Comparison of ENCODE assay signal across 14 cellular contexts in genomic region chr21:32768530-32768929, GRCh38. TPM values are rescaled to one million over a fixed set of nuclear protein-coding genes. Genes with fewer than 3 reads are reported as not detected.
DNase-seq lines count a peak whose midpoint lies in the region; ATAC-seq, FAIRE-seq and TF ChIP-seq lines count a peak whose summit lies in the region.
"Had no signal": no experiment of that assay in that cellular context is flagged by ENCODE, and none has a peak within 500 bp of the region (broad histone marks: within the 10 kb centered on the region; RNA-seq: fewer than 3 reads in every experiment).

No MANE protein-coding gene starts in this region.

- peak overlapping the region; percentile 72 for H3K4me2 ChIP-seq in GM12878 (ENCODE audit: control insufficient read depth, insufficient read depth)

- no peak for TF ChIP-seq POLR2A in GM12878 (IDR thresholded peaks at IDR 0.05; ENCODE audit: low read depth, low read length)

- peaks cover 0 to 23% of the 10 kb centered on the region in 2 experiments; a peak in 2 of 4 replicates for H3K36me3 ChIP-seq in GM12878 (ENCODE audit: control insufficient read depth in 2 of 2, insufficient read depth in 2 of 2, low read length in 1 of 2)

- H3K4me1 Mint-ChIP-seq in activated CD8-positive, alpha-beta memory T cell treated with anti-CD3 and anti-CD28 coated beads, Interleukin-2, amount 10 ng/mL, durations not matched to agents 7 days and 5 days = peaks cover 65% of the 10 kb centered on the region
- peaks cover 42% of the 10 kb centered on the region for H3K4me1 Mint-ChIP-seq in progenitor cell of endocrine pancreas (ENCODE audit: low read depth)

- no peak for DNase-seq in activated CD8-positive, alpha-beta memory T cell treated with anti-CD3 and anti-CD28 coated beads, Interleukin-2, amount 10 ng/mL, durations not matched to agents 7 days and 5 days
- no peak for DNase-seq in activated CD8-positive, alpha-beta memory T cell treated with anti-CD3 and anti-CD28 coated beads for 24 hours
- DNase-seq in NCI-H524 treated with DMSO at 0.1 percent for 48 hours (lab: John Stamatoyannopoulos, UW) (peak; percentile 39), GM12878 (ENCODE audit: low read depth, low spot score) (no peak), progenitor cell of endocrine pancreas (ENCODE audit: low spot score, unreplicated experiment) (no peak), HK-2 (ENCODE audit: unreplicated experiment) (no peak), retina (no peak), DMS114 treated with DMSO at 0.1 percent for 48 hours (lab: John Stamatoyannopoulos, UW; ENCODE audit: unreplicated experiment) (no peak)
- DNase-seq: activated CD4-positive, CD25-positive, alpha-beta regulatory T cell; left cardiac atrium; NCI-H2171 treated with DMSO at 0.1 percent for 48 hours; stimulated activated CD4-positive, alpha-beta T cell treated with anti-CD3 and anti-CD28 coated beads, Interleukin-2, amount 100 ng/mL, for 48 hours had no signal

- peak overlapping the region; percentile 16 for H3K4me3 Mint-ChIP-seq in activated CD8-positive, alpha-beta memory T cell treated with anti-CD3 and anti-CD28 coated beads, Interleukin-2, amount 10 ng/mL, durations not matched to agents 7 days and 5 days
- H3K4me3 Mint-ChIP-seq in progenitor cell of endocrine pancreas (ENCODE audit: low read depth) = peak overlapping the region; percentile 1

- peak overlapping the region; percentile 90 for H3K4me3 ChIP-seq in GM12878

- peaks cover 70% of the 10 kb centered on the region for H3K79me2 ChIP-seq in GM12878 (ENCODE audit: control insufficient read depth, insufficient read depth, low read length)

- H3K27me3 ChIP-seq in GM12878 (replicated peaks in 1 of 2; ENCODE audit: control insufficient read depth in 2 of 2, insufficient read depth in 2 of 2, low read length in 1 of 2) = no peaks in the 10 kb centered on the region
- H3K27me3 ChIP-seq: gastroesophageal sphincter had no signal

- H3K27me3 Mint-ChIP-seq in activated CD8-positive, alpha-beta memory T cell treated with anti-CD3 and anti-CD28 coated beads, Interleukin-2, amount 10 ng/mL, durations not matched to agents 7 days and 5 days = peaks cover 3% of the 10 kb centered on the region
- no peaks in the 10 kb centered on the region for H3K27me3 Mint-ChIP-seq in progenitor cell of endocrine pancreas

- H3K27ac ChIP-seq in GM12878 (ENCODE audit: control insufficient read depth, insufficient read depth) = no peak overlapping the region
- H3K27ac ChIP-seq: gastroesophageal sphincter had no signal

- SMC1A ChIA-PET in GM12878 (lab: Charles Lee; ENCODE audit: uncharacterized antibody, unreplicated experiment) = no interaction called here

- peak overlapping the region; percentile 29; the same call in 1 of the 2 replicates for H3K9ac ChIP-seq in GM12878 (ENCODE audit: control insufficient read depth, insufficient read depth, low read length)

- H3K27ac Mint-ChIP-seq in activated CD8-positive, alpha-beta memory T cell treated with anti-CD3 and anti-CD28 coated beads, Interleukin-2, amount 10 ng/mL, durations not matched to agents 7 days and 5 days = peak overlapping the region; percentile 0
- no peak overlapping the region for H3K27ac Mint-ChIP-seq in progenitor cell of endocrine pancreas

- no peaks in the 10 kb centered on the region for H3K9me3 ChIP-seq in GM12878 (replicated peaks; ENCODE audit: control insufficient read depth, insufficient read depth, low read length)
- H3K9me3 ChIP-seq: gastroesophageal sphincter had no signal

- no TSS peak for BruUV-seq in GM12878 (replicated peaks; lab: Mats Ljungman, UMichigan)

- H3K9me3 Mint-ChIP-seq in activated CD8-positive, alpha-beta memory T cell treated with anti-CD3 and anti-CD28 coated beads, Interleukin-2, amount 10 ng/mL, durations not matched to agents 7 days and 5 days (ENCODE audit: low read depth) = no peaks in the 10 kb centered on the region
- H3K9me3 Mint-ChIP-seq in progenitor cell of endocrine pancreas (ENCODE audit: low read depth) = no peaks in the 10 kb centered on the region

- CTCF ChIA-PET in activated CD8-positive, alpha-beta memory T cell treated with anti-CD3 and anti-CD28 coated beads, Interleukin-2, amount 10 ng/mL, durations not matched to agents 7 days and 5 days (lab: Charles Lee) = no interaction called here
- CTCF ChIA-PET in GM12878 (lab: Yijun Ruan, JAX) = interaction anchor here (0.8 kb wide), 1 partner anchor 172 kb away, joined by 3 read pairs; no protein-coding TSS in a partner anchor

- no peaks in the 10 kb centered on the region; the same call in 1 of the 2 replicates for H4K20me1 ChIP-seq in GM12878 (ENCODE audit: control insufficient read depth, insufficient read depth)

- no peak for TF ChIP-seq CTCF in GM12878 (IDR thresholded peaks at IDR 0.05 in 2 of 3, conservative IDR thresholded peaks at IDR 0.05 in 1 of 3; ENCODE audit: control insufficient read depth in 2 of 3, extremely low read depth in 1 of 3, insufficient read depth in 1 of 3, low read depth in 3 of 3, low read length in 3 of 3)
- no peak for TF ChIP-seq CTCF in progenitor cell of endocrine pancreas (IDR thresholded peaks at IDR 0.05; ENCODE audit: unreplicated experiment)

- ATAC-seq in activated CD8-positive, alpha-beta memory T cell treated with anti-CD3 and anti-CD28 coated beads, Interleukin-2, amount 10 ng/mL, durations not matched to agents 7 days and 5 days = no peak
- no peak for ATAC-seq in GM12878
- ATAC-seq: gastroesophageal sphincter, left cardiac atrium had no signal

- no peak for TF ChIP-seq EP300 in GM12878 (IDR thresholded peaks at IDR 0.05; ENCODE audit: borderline replicate concordance in 1 of 2, control insufficient read depth in 1 of 2, low read depth in 2 of 2, low read length in 2 of 2)

- in situ Hi-C loops in GM12878 (cut with MboI) = no loop called here

- no peak overlapping the region for H2AFZ ChIP-seq in GM12878 (ENCODE audit: control insufficient read depth, low read depth, low read length)

- intact Hi-C loops in GM12878 (cut with micrococcal nuclease; ENCODE audit: unreplicated experiment) = no loop called here

- no peak for FAIRE-seq in GM12878 (lab: Jason Lieb, UNC)
- FAIRE-seq: H1 had no signal

- peaks cover 49% of the 10 kb centered on the region for H3K36me3 Mint-ChIP-seq in activated CD8-positive, alpha-beta memory T cell treated with anti-CD3 and anti-CD28 coated beads, Interleukin-2, amount 10 ng/mL, durations not matched to agents 7 days and 5 days
- peaks cover 25% of the 10 kb centered on the region for H3K36me3 Mint-ChIP-seq in progenitor cell of endocrine pancreas (ENCODE audit: insufficient read depth)

- no peak for TF ChIP-seq RAD21 in GM12878 (IDR thresholded peaks at IDR 0.05; ENCODE audit: insufficient read depth, low read depth, low read length)

- POLR2A ChIA-PET in GM12878 (lab: Charles Lee) = no interaction called here

- 97% methylated on average over 3 of the region's 3 CpGs for WGBS in GM12878 (ENCODE audit: insufficient coverage, insufficient replicate concordance, low lambda C conversion rate, missing lambda C conversion rate)

- RAD21 ChIA-PET in GM12878 (lab: Charles Lee; ENCODE audit: unreplicated experiment) = no interaction called here

- H3K4me1 ChIP-seq in GM12878 (ENCODE audit: control insufficient read depth, insufficient read depth, low read length) = peaks cover 15% of the 10 kb centered on the region; the same call in 1 of the 2 replicates

TF ChIP-seq in GM12878, 131 proteins besides CTCF, POLR2A, EP300 and RAD21 (continues in another document):
- TF ChIP-seq ZNF24 (IDR thresholded peaks at IDR 0.05) (no peak), SUZ12 (IDR thresholded peaks at IDR 0.05; ENCODE audit: unreplicated experiment) (no peak), BRCA1 (IDR thresholded peaks at IDR 0.05; ENCODE audit: low read depth, low read length) (no peak)

RNA-seq across cellular contexts. Expression of gene PAXBP1, which starts 3.0 kb away (rescaled TPM):
- 10 to 100 TPM; 49.6 to 58.3 TPM for total RNA-seq in activated CD8-positive, alpha-beta memory T cell treated with anti-CD3 and anti-CD28 coated beads, Interleukin-2, amount 10 ng/mL, durations not matched to agents 7 days and 5 days
- 246 and 248 TPM in 2 replicates for total RNA-seq in GM12878 (2013; cell fraction: nucleolus; rRNA removed)
- total RNA-seq in GM12878 (2014; rRNA removed) (33.1 and 37.1 TPM in 2 replicates), GM12878 (2014; rRNA removed; fragmentation: Illumina TruSeq; extraction: Trizol) (41.7 and 44.0 TPM in 2 replicates), GM12878 (2021) (36.6 and 38.2 TPM in 2 replicates), progenitor cell of endocrine pancreas (97.7 and 98.1 TPM in 2 replicates)
- 21.6 TPM for polyA plus RNA-seq in GM12878 (2011; ENCODE audit: low read depth)
- polyA plus RNA-seq in GM12878 (2011; rRNA removed) (46.5 and 79.5 TPM in 2 replicates), GM12878 (2014; fragmentation: Illumina TruSeq; extraction: Trizol) (36.9 and 47.3 TPM in 2 replicates), GM12878 (2014; fragmentation: Nextera tagmentation; extraction: Ambion mirVana) (10 to 100 TPM; 10.8 to 11.9 TPM), GM12878 (2014; rRNA removed) (27.2 and 33.3 TPM in 2 replicates), GM12878 (2016; fragmentation: Nextera tagmentation; extraction: Ambion mirVana) (10 to 100 TPM; 13.2 to 26.6 TPM)
- polyA plus RNA-seq in GM12878 (2011; cell fraction: cytosol; rRNA removed) = 9.7 TPM in 2 replicates
- polyA plus RNA-seq in GM12878 (2011; cell fraction: nucleus; rRNA removed) = 115 and 129 TPM in 2 replicates
- 18.6 and 23.6 TPM in 2 replicates for polyA plus RNA-seq in GM12878 (2012)
- polyA minus RNA-seq in GM12878 (2011; rRNA and poly(A)+ RNA removed) = 19.6 and 27.1 TPM in 2 replicates
- polyA minus RNA-seq in GM12878 (2011; cell fraction: cytosol; rRNA and poly(A)+ RNA removed) = 11.1 and 11.3 TPM in 2 replicates
- polyA minus RNA-seq in GM12878 (2011; cell fraction: nucleus; rRNA and poly(A)+ RNA removed) = 55.7 and 65.3 TPM in 2 replicates

RNA-seq across cellular contexts. Expression of gene SYNJ1, which starts 40.7 kb away (rescaled TPM):
- 10 to 100 TPM; 15.2 to 21.3 TPM for total RNA-seq in activated CD8-positive, alpha-beta memory T cell treated with anti-CD3 and anti-CD28 coated beads, Interleukin-2, amount 10 ng/mL, durations not matched to agents 7 days and 5 days
- 15.0 and 17.0 TPM in 2 replicates for total RNA-seq in GM12878 (2013; cell fraction: nucleolus; rRNA removed)
- total RNA-seq in GM12878 (2014; rRNA removed) (2.6 and 2.8 TPM in 2 replicates), GM12878 (2014; rRNA removed; fragmentation: Illumina TruSeq; extraction: Trizol) (2.1 and 2.2 TPM in 2 replicates), GM12878 (2021) (5.3 and 6.3 TPM in 2 replicates), progenitor cell of endocrine pancreas (9.5 and 10.1 TPM in 2 replicates)
- polyA plus RNA-seq in GM12878 (2011; ENCODE audit: low read depth) = 1.9 TPM
- polyA plus RNA-seq in GM12878 (2011; rRNA removed) (4.1 and 4.3 TPM in 2 replicates), GM12878 (2014; fragmentation: Illumina TruSeq; extraction: Trizol) (4.9 and 9.2 TPM in 2 replicates), GM12878 (2014; fragmentation: Nextera tagmentation; extraction: Ambion mirVana) (1 to 10 TPM; 1.2 to 1.4 TPM), GM12878 (2014; rRNA removed) (2.4 and 2.8 TPM in 2 replicates), GM12878 (2016; fragmentation: Nextera tagmentation; extraction: Ambion mirVana) (1 to 10 TPM; 4.7 to 7.0 TPM)
- polyA plus RNA-seq in GM12878 (2011; cell fraction: cytosol; rRNA removed) = 3.2 and 4.3 TPM in 2 replicates
- 11.4 and 16.3 TPM in 2 replicates for polyA plus RNA-seq in GM12878 (2011; cell fraction: nucleus; rRNA removed)
- 2.7 and 4.3 TPM in 2 replicates for polyA plus RNA-seq in GM12878 (2012)
- 5.2 and 9.0 TPM in 2 replicates for polyA minus RNA-seq in GM12878 (2011; rRNA and poly(A)+ RNA removed)
- 1.9 and 4.3 TPM in 2 replicates for polyA minus RNA-seq in GM12878 (2011; cell fraction: cytosol; rRNA and poly(A)+ RNA removed)
- polyA minus RNA-seq in GM12878 (2011; cell fraction: nucleus; rRNA and poly(A)+ RNA removed) = 6.4 and 8.5 TPM in 2 replicates
